Comparison of ENCODE assay signal across 8 cellular contexts in genomic region chr5:78221964-78222451, GRCh38.
DNase-seq lines count a peak whose midpoint lies in the region; ATAC-seq and TF ChIP-seq lines count a peak whose summit lies in the region.

No MANE protein-coding gene starts in this region.

- H3K4me2 ChIP-seq in OCI-LY7 (ENCODE audit: low read length): peak overlapping the region; percentile 38

- no peak for TF ChIP-seq POLR2A in heart left ventricle (IDR thresholded peaks at IDR 0.05)

- H3K9me3 ChIP-seq in AG04450 (ENCODE audit: control insufficient read depth, insufficient read depth, low read length) (peaks cover 4% of the 10 kb centered on the region; the same call in 1 of the 2 replicates), OCI-LY7 (ENCODE audit: low read length) (no peaks in the 10 kb centered on the region), heart left ventricle (peaks cover 0 to 25% (median 5%) of the 10 kb centered on the region in 12 donors)

- POLR2A ChIA-PET in AG04450 (lab: Yijun Ruan, JAX) (interaction anchor here (0.6 kb wide), 1 partner anchor 146 kb away, joined by 6 read pairs; no protein-coding TSS in a partner anchor), OCI-LY7 (lab: Charles Lee) (interaction anchor here (0.6 kb wide), 1 partner anchor 34 kb away, joined by 3 read pairs; no protein-coding TSS in a partner anchor)

- no peak for DNase-seq in AG04450 (ENCODE audit: low read depth, low spot score)
- peak; percentile 94 for DNase-seq in OCI-LY7 (ENCODE audit: low spot score)
- DNase-seq in iPS DF 19.7 (ENCODE audit: low read depth, low spot score): peak; percentile 38
- DNase-seq in heart left ventricle: no peak
- no peak for DNase-seq in activated naive CD4-positive, alpha-beta T cell treated with anti-CD3 and anti-CD28 coated beads, Interleukin-2, amount 50 U/mL, for 16 hours
- no peak for DNase-seq in left ventricle myocardium superior

- no TSS peak for BruUV-seq in OCI-LY7 (replicated peaks; lab: Mats Ljungman, UMichigan)

- no peak overlapping the region for H3K4me3 ChIP-seq in AG04450 (ENCODE audit: low read depth, low read length)
- H3K4me3 ChIP-seq in OCI-LY7 (ENCODE audit: low read depth, low read length, poor library complexity, severe bottlenecking): no peak overlapping the region
- H3K4me3 ChIP-seq in heart left ventricle: no peak overlapping the region

- no peak overlapping the region for H2AFZ ChIP-seq in OCI-LY7 (ENCODE audit: low read length)

- CTCF ChIA-PET in AG04450 (lab: Charles Lee) (interaction anchor here (0.7 kb wide), 1 partner anchor 188 kb away, joined by 4 read pairs; no protein-coding TSS in a partner anchor), OCI-LY7 (lab: Charles Lee; ENCODE audit: unreplicated experiment) (interaction anchor here (0.6 kb wide), 1 partner anchor 665 kb away, joined by 3 read pairs; no protein-coding TSS in a partner anchor)

- intact Hi-C loops in OCI-LY7 (cut with micrococcal nuclease; ENCODE audit: unreplicated experiment): loop anchor here (2.0 kb wide), 2 partner anchors 47 to 73 kb away; partner anchors contain the start of gene AP3B1
- intact Hi-C loops in heart left ventricle (cut with DNase I): no loop called here
- intact Hi-C loops in left ventricle myocardium superior (cut with micrococcal nuclease): no loop called here

- H3K27me3 ChIP-seq in AG04450 (ENCODE audit: control insufficient read depth, insufficient read depth, low read length) (no peaks in the 10 kb centered on the region), heart left ventricle (no peaks in the 10 kb centered on the region)

- 79 to 87% (median 84%) methylated on average over 2 of the region's 2 CpGs for WGBS in heart left ventricle, 4 donors

- no peaks in the 10 kb centered on the region for H3K9me2 ChIP-seq in OCI-LY7 (ENCODE audit: insufficient read depth, low read length)

- H3K4me1 ChIP-seq in OCI-LY7 (ENCODE audit: insufficient read depth, low read length, poor library complexity, severe bottlenecking) (peaks cover 21% of the 10 kb centered on the region), heart left ventricle (peaks cover 0 to 8% (median 0%) of the 10 kb centered on the region in 12 donors)

- H4K20me1 ChIP-seq in OCI-LY7 (ENCODE audit: insufficient read depth, low read length): peaks cover 10% of the 10 kb centered on the region; the same call in 1 of the 2 replicates

- ATAC-seq in GM18870 (IDR thresholded peaks at IDR 0.05; ENCODE audit: unreplicated experiment) (peak; percentile 98), HG02973 (IDR thresholded peaks at IDR 0.05; ENCODE audit: unreplicated experiment) (peak; percentile 98), heart left ventricle (no peak), left ventricle myocardium superior (no peak)

- H3K79me2 ChIP-seq in OCI-LY7 (ENCODE audit: insufficient read depth, low read depth, low read length): no peaks in the 10 kb centered on the region

- H3K27ac ChIP-seq in AG04450 (ENCODE audit: low read depth, low read length) (no peak overlapping the region), OCI-LY7 (ENCODE audit: low read depth, low read length, poor library complexity, severe bottlenecking) (no peak overlapping the region), heart left ventricle (no peak overlapping the region)

- TF ChIP-seq CTCF in AG04450 (IDR thresholded peaks at IDR 0.05; ENCODE audit: low read depth, low read length) (peak; percentile 29; the same call in 1 of the 2 replicates), OCI-LY7 (conservative IDR thresholded peaks at IDR 0.05; ENCODE audit: low read length) (peak; percentile 74), heart left ventricle (IDR thresholded peaks at IDR 0.05) (peak in 1 of 12 donors; percentile 7)

- 0 out of 2 replicates have a peak, but pooled peaks cover 3% of the 10 kb centered on the region for H3K36me3 ChIP-seq in OCI-LY7 (ENCODE audit: insufficient read depth, low read length)
- H3K36me3 ChIP-seq in heart left ventricle: peaks cover 0 to 44% (median 24%) of the 10 kb centered on the region in 9 donors

Comparison
In these comparisons a context has a peak if more than half of its experiments do, and no peak if none do; other contexts are left out.
1. DNase-seq: peak in OCI-LY7 (single experiment) and iPS DF 19.7 (single experiment); none in AG04450 (single experiment), heart left ventricle (0 of 5), activated naive CD4-positive, alpha-beta T cell treated with anti-CD3 and anti-CD28 coated beads, Interleukin-2, amount 50 U/mL, for 16 hours (single experiment) and left ventricle myocardium superior (single experiment).
2. ATAC-seq: peak in GM18870 (single experiment) and HG02973 (single experiment); none in heart left ventricle (0 of 4) and left ventricle myocardium superior (single experiment).